ENCODE assay signal across 22 cellular contexts in genomic region chr22:30955153-30955552, GRCh38. TPM values are rescaled to one million over a fixed set of nuclear protein-coding genes. Genes with fewer than 3 reads are reported as not detected.
DNase-seq lines count a peak whose midpoint lies in the region; ATAC-seq and TF ChIP-seq lines count a peak whose summit lies in the region.
"Had no signal": no experiment of that assay in that cellular context is flagged by ENCODE, and none has a peak within 500 bp of the region (broad histone marks: within the 10 kb centered on the region; RNA-seq: fewer than 3 reads in every experiment).

No MANE protein-coding gene starts in this region.

- WGBS in esophagus muscularis mucosa, result 83% methylated on average over 4 of the region's 4 CpGs
- WGBS in esophagus squamous epithelium, 2 donors, result 97% methylated on average over 4 of the region's 4 CpGs

- ATAC-seq in CD4-positive, CD25-positive, alpha-beta regulatory T cell (ENCODE audit: low read depth in 2 of 2), result no peak
- ATAC-seq: Right ventricle myocardium inferior had no signal

- peaks cover 5% of the 10 kb centered on the region for H3K36me3 ChIP-seq in CD4-positive, CD25-positive, alpha-beta regulatory T cell (ENCODE audit: control insufficient read depth, insufficient read depth, low read length)
- no peaks in the 10 kb centered on the region for H3K36me3 ChIP-seq in CD8-positive, alpha-beta memory T cell (ENCODE audit: insufficient read depth, low read length)
- H3K36me3 ChIP-seq in esophagus muscularis mucosa (peaks cover 4 to 60% (median 41%) of the 10 kb centered on the region in 4 donors), esophagus squamous epithelium (peaks cover 0 to 68% (median 0%) of the 10 kb centered on the region in 3 donors)

- peaks cover 69% of the 10 kb centered on the region for H3K36me3 Mint-ChIP-seq in activated T-cell treated with anti-CD3 and anti-CD28 coated beads, Interleukin-2, amount 50 U/mL, for 24 hours (ENCODE audit: low read depth)
- H3K36me3 Mint-ChIP-seq in CD4-positive, CD25-positive, alpha-beta regulatory T cell, result peaks cover 23% of the 10 kb centered on the region
- H3K36me3 Mint-ChIP-seq in CD8-positive, alpha-beta memory T cell, result peaks cover 0 to 40% (median 16%) of the 10 kb centered on the region in 3 donors

- H3K4me3 ChIP-seq in CD4-positive, CD25-positive, alpha-beta regulatory T cell (ENCODE audit: low read depth, low read length), result no peak overlapping the region
- H3K4me3 ChIP-seq in CD8-positive, alpha-beta memory T cell (ENCODE audit: low read length), result peak overlapping the region; percentile 17
- no peak overlapping the region for H3K4me3 ChIP-seq in esophagus muscularis mucosa
- H3K4me3 ChIP-seq in esophagus squamous epithelium, result no peak overlapping the region
- H3K4me3 ChIP-seq: PC-9, SJCRH30 had no signal

- H3K27ac ChIP-seq in CD4-positive, CD25-positive, alpha-beta regulatory T cell (ENCODE audit: insufficient read depth, low read length, poor library complexity, severe bottlenecking), result no peak overlapping the region
- H3K27ac ChIP-seq in CD8-positive, alpha-beta memory T cell (ENCODE audit: low read depth, low read length), result no peak overlapping the region
- H3K27ac ChIP-seq in esophagus muscularis mucosa (replicated peaks in 1 of 4) (no peak overlapping the region), esophagus squamous epithelium (no peak overlapping the region)
- H3K27ac ChIP-seq: KMS-11, PC-9, SJCRH30 had no signal

- DNase-seq in activated T-cell treated with anti-CD3 and anti-CD28 coated beads, Interleukin-2, amount 50 U/mL, for 24 hours, result no peak
- DNase-seq in activated T-cell treated with anti-CD3 and anti-CD28 coated beads for 4 hours (no peak), esophagus muscularis mucosa (ENCODE audit: extremely low spot score) (peak; percentile 4), esophagus squamous epithelium (lab: John Stamatoyannopoulos, UW) (no peak), putamen (ENCODE audit: low spot score) (no peak)
- DNase-seq in CD4-positive, CD25-positive, alpha-beta regulatory T cell, result peak in 1 of 3 donors; percentile 24
- peak in 1 of 5 donors; percentile 19 for DNase-seq in CD8-positive, alpha-beta memory T cell
- DNase-seq: Calu3, DMS79 treated with DMSO at 0.1 percent for 48 hours, GF-D8, HCEC 1CT, MM.1S, NCI-H1417, NCI-H1694 treated with DMSO at 0.1 percent for 48 hours, NCI-H2081, NCI-H2227 treated with DMSO at 0.1 percent for 48 hours, NCI-H526 treated with DMSO at 0.1 percent for 48 hours, PC-9, SJCRH30 had no signal

- TF ChIP-seq POLR2A in esophagus muscularis mucosa (IDR thresholded peaks at IDR 0.05; ENCODE audit: low read depth) (no peak), esophagus squamous epithelium (IDR thresholded peaks at IDR 0.05) (no peak)

- no peak overlapping the region for H3K4me3 Mint-ChIP-seq in activated T-cell treated with anti-CD3 and anti-CD28 coated beads, Interleukin-2, amount 50 U/mL, for 24 hours
- peak overlapping the region in 3 of 4 donors; percentile 41 to 78 (median 59) for H3K4me3 Mint-ChIP-seq in CD4-positive, CD25-positive, alpha-beta regulatory T cell
- no peak overlapping the region for H3K4me3 Mint-ChIP-seq in CD8-positive, alpha-beta memory T cell
- H3K4me3 Mint-ChIP-seq: IgD-negative memory B cell had no signal

- no peaks in the 10 kb centered on the region for H3K9me3 Mint-ChIP-seq in activated T-cell treated with anti-CD3 and anti-CD28 coated beads, Interleukin-2, amount 50 U/mL, for 24 hours
- H3K9me3 Mint-ChIP-seq in CD4-positive, CD25-positive, alpha-beta regulatory T cell, result no peaks in the 10 kb centered on the region
- H3K9me3 Mint-ChIP-seq in CD8-positive, alpha-beta memory T cell, result no peaks in the 10 kb centered on the region
- H3K9me3 Mint-ChIP-seq: IgD-negative memory B cell had no signal

- POLR2A ChIA-PET in CD8-positive, alpha-beta memory T cell (lab: Charles Lee), result no interaction called here

- peak overlapping the region; percentile 56 for H3K27ac Mint-ChIP-seq in activated T-cell treated with anti-CD3 and anti-CD28 coated beads, Interleukin-2, amount 50 U/mL, for 24 hours
- peak overlapping the region; percentile 44 to 77 (median 76) for H3K27ac Mint-ChIP-seq in CD4-positive, CD25-positive, alpha-beta regulatory T cell
- no peak overlapping the region for H3K27ac Mint-ChIP-seq in CD8-positive, alpha-beta memory T cell
- H3K27ac Mint-ChIP-seq: IgD-negative memory B cell had no signal

- H3K4me1 Mint-ChIP-seq in activated T-cell treated with anti-CD3 and anti-CD28 coated beads, Interleukin-2, amount 50 U/mL, for 24 hours (ENCODE audit: low read depth), result peaks cover 63% of the 10 kb centered on the region
- peaks cover 14 to 70% (median 24%) of the 10 kb centered on the region in 4 donors for H3K4me1 Mint-ChIP-seq in CD4-positive, CD25-positive, alpha-beta regulatory T cell
- peaks cover 26 to 53% (median 29%) of the 10 kb centered on the region in 3 donors for H3K4me1 Mint-ChIP-seq in CD8-positive, alpha-beta memory T cell

- no peak for TF ChIP-seq EP300 in esophagus muscularis mucosa (IDR thresholded peaks at IDR 0.05)

- CTCF ChIA-PET in CD8-positive, alpha-beta memory T cell (lab: Charles Lee), result interaction anchor here (0.8 kb wide), 1 partner anchor 9 kb away, joined by 3 read pairs; no protein-coding TSS in a partner anchor

- no peaks in the 10 kb centered on the region for H3K27me3 ChIP-seq in CD4-positive, CD25-positive, alpha-beta regulatory T cell (ENCODE audit: control insufficient read depth, insufficient read depth, low read length)
- H3K27me3 ChIP-seq in CD8-positive, alpha-beta memory T cell (ENCODE audit: insufficient read depth, low read length, poor library complexity, severe bottlenecking), result no peaks in the 10 kb centered on the region
- no peaks in the 10 kb centered on the region for H3K27me3 ChIP-seq in esophagus muscularis mucosa
- no peaks in the 10 kb centered on the region for H3K27me3 ChIP-seq in esophagus squamous epithelium
- H3K27me3 ChIP-seq: SJCRH30 had no signal

- intact Hi-C loops in esophagus muscularis mucosa (cut with DNase I), result no loop called here
- intact Hi-C loops in esophagus squamous epithelium (cut with DNase I), result no loop called here

- TF ChIP-seq CTCF in esophagus muscularis mucosa (IDR thresholded peaks at IDR 0.05), result no peak
- no peak for TF ChIP-seq CTCF in esophagus squamous epithelium (IDR thresholded peaks at IDR 0.05)

- H3K27me3 Mint-ChIP-seq in activated T-cell treated with anti-CD3 and anti-CD28 coated beads, Interleukin-2, amount 50 U/mL, for 24 hours, result no peaks in the 10 kb centered on the region
- no peaks in the 10 kb centered on the region for H3K27me3 Mint-ChIP-seq in CD4-positive, CD25-positive, alpha-beta regulatory T cell
- peaks cover 0 to 4% of the 10 kb centered on the region in 2 donors for H3K27me3 Mint-ChIP-seq in CD8-positive, alpha-beta memory T cell
- H3K27me3 Mint-ChIP-seq: IgD-negative memory B cell had no signal

- no peaks in the 10 kb centered on the region for H3K4me1 ChIP-seq in CD4-positive, CD25-positive, alpha-beta regulatory T cell (ENCODE audit: control insufficient read depth, insufficient read depth, low read length, poor library complexity, severe bottlenecking)
- peaks cover 86% of the 10 kb centered on the region for H3K4me1 ChIP-seq in CD8-positive, alpha-beta memory T cell (ENCODE audit: insufficient read depth, low read length)
- peaks cover 0 to 9% (median 3%) of the 10 kb centered on the region in 4 donors for H3K4me1 ChIP-seq in esophagus muscularis mucosa
- H3K4me1 ChIP-seq in esophagus squamous epithelium, result peaks cover 0 to 10% (median 3%) of the 10 kb centered on the region in 3 donors
- H3K4me1 ChIP-seq: SJCRH30 had no signal

- H3K9me3 ChIP-seq in CD4-positive, CD25-positive, alpha-beta regulatory T cell (ENCODE audit: control insufficient read depth in 2 of 2, low read length in 2 of 2), result no peaks in the 10 kb centered on the region
- H3K9me3 ChIP-seq in CD8-positive, alpha-beta memory T cell (ENCODE audit: low read length), result no peaks in the 10 kb centered on the region
- H3K9me3 ChIP-seq in esophagus muscularis mucosa (no peaks in the 10 kb centered on the region), esophagus squamous epithelium (no peaks in the 10 kb centered on the region)
- H3K9me3 ChIP-seq: SJCRH30 had no signal

RNA-seq across cellular contexts. Expression of gene MORC2, which starts 13.4 kb away (rescaled TPM):
- total RNA-seq in CD4-positive, CD25-positive, alpha-beta regulatory T cell, result 39.0 TPM
- polyA plus RNA-seq in CD4-positive, CD25-positive, alpha-beta regulatory T cell, result 10 to 100 TPM in 3 of 4 donors, 1 to 10 TPM in 1; 7.6 to 21.2 (median 16.4) TPM
- total RNA-seq in CD8-positive, alpha-beta memory T cell, result 10 to 100 TPM; 28.7 to 29.9 TPM
- polyA plus RNA-seq in CD8-positive, alpha-beta memory T cell, result 13.0 TPM
- total RNA-seq in esophagus muscularis mucosa (10 to 100 TPM; 19.5 to 28.8 (median 23.8) TPM), esophagus squamous epithelium (10 to 100 TPM in 3 of 4 donors, 1 to 10 TPM in 1; 9.5 to 24.0 (median 13.1) TPM)

RNA-seq across cellular contexts. Expression of gene TUG1, which starts 13.9 kb away (rescaled TPM):
- total RNA-seq in CD4-positive, CD25-positive, alpha-beta regulatory T cell, result 90.9 TPM
- 10 to 100 TPM; 18.2 to 24.9 (median 20.7) TPM for polyA plus RNA-seq in CD4-positive, CD25-positive, alpha-beta regulatory T cell
- total RNA-seq in CD8-positive, alpha-beta memory T cell, result 10 to 100 TPM; 46.6 to 49.9 TPM
- 21.3 TPM for polyA plus RNA-seq in CD8-positive, alpha-beta memory T cell
- total RNA-seq in esophagus muscularis mucosa (10 to 100 TPM; 53.0 to 78.5 (median 64.1) TPM), esophagus squamous epithelium (10 to 100 TPM; 27.9 to 63.1 (median 41.5) TPM)

Comparison
In these comparisons a context has a peak if more than half of its experiments do, and no peak if none do; other contexts are left out.
1. H3K27ac Mint-ChIP-seq: peak in activated T-cell treated with anti-CD3 and anti-CD28 coated beads, Interleukin-2, amount 50 U/mL, for 24 hours (single experiment) and CD4-positive, CD25-positive, alpha-beta regulatory T cell (3 of 3); none in CD8-positive, alpha-beta memory T cell (0 of 8).
2. H3K4me3 Mint-ChIP-seq: peak in CD4-positive, CD25-positive, alpha-beta regulatory T cell (3 of 4); none in activated T-cell treated with anti-CD3 and anti-CD28 coated beads, Interleukin-2, amount 50 U/mL, for 24 hours (single experiment) and CD8-positive, alpha-beta memory T cell (0 of 7).